28 cellular contexts compared by ENCODE assay signal in genomic region chr4:99783940-99784339, GRCh38. TPM values are rescaled to one million over a fixed set of nuclear protein-coding genes. Genes with fewer than 3 reads are reported as not detected.
"Had no signal": no experiment of that assay in that cellular context is flagged by ENCODE, and none has a peak within 500 bp of the region (broad histone marks: within the 10 kb centered on the region; RNA-seq: fewer than 3 reads in every experiment).

No MANE protein-coding gene starts in this region.

- DNase-seq: colonic mucosa; effector CD8-positive, alpha-beta T cell; endodermal cell; head of caudate nucleus; kidney; left cardiac atrium; left lung; naive thymus-derived CD8-positive, alpha-beta T cell; nephron progenitor cell; nucleus accumbens; psoas muscle; right cardiac atrium; sigmoid colon; stimulated activated CD4-positive, alpha-beta T cell treated with anti-CD3 and anti-CD28 coated beads, Interleukin-2, amount 100 ng/mL, for 24 hours; stimulated activated CD4-positive, alpha-beta T cell treated with anti-CD3 and anti-CD28 coated beads, Interleukin-4, amount 100 ng/mL, for 24 hours; stimulated activated naive CD4-positive, alpha-beta T cell treated with Interleukin-2 at 50 U/mL for 16 hours; stomach; thyroid gland; trophoblast cell had no signal

- H3K4me3 ChIP-seq: colonic mucosa, esophagus muscularis mucosa, left lung, psoas muscle, sigmoid colon, stomach, thyroid gland, vagina had no signal

- H3K27ac ChIP-seq: colonic mucosa, esophagus muscularis mucosa, left lung, psoas muscle, sigmoid colon, stomach, thyroid gland, vagina had no signal

- H3K4me1 Mint-ChIP-seq: endodermal cell; naive thymus-derived CD8-positive, alpha-beta T cell; nephron progenitor cell; stimulated activated effector memory CD8-positive, alpha-beta T cell treated with anti-CD3 and anti-CD28 coated beads, Interleukin-12 subunit alpha, Interleukin-12 subunit beta, amount 100 ng/mL, for 72 hours had no signal

- ATAC-seq: left cardiac atrium; left lung; naive thymus-derived CD8-positive, alpha-beta T cell; psoas muscle; right cardiac atrium; stimulated activated effector memory CD8-positive, alpha-beta T cell treated with anti-CD3 and anti-CD28 coated beads, Interleukin-12 subunit alpha, Interleukin-12 subunit beta, amount 100 ng/mL, for 72 hours had no signal

- FAIRE-seq: frontal cortex, kidney had no signal

- H3K36me3 Mint-ChIP-seq: naive thymus-derived CD8-positive, alpha-beta T cell; stimulated activated effector memory CD8-positive, alpha-beta T cell treated with anti-CD3 and anti-CD28 coated beads, Interleukin-12 subunit alpha, Interleukin-12 subunit beta, amount 100 ng/mL, for 72 hours had no signal

- H3K4me1 ChIP-seq: colonic mucosa, esophagus muscularis mucosa, left lung, psoas muscle, sigmoid colon, stomach, thyroid gland, vagina had no signal

- H3K4me3 Mint-ChIP-seq: dendritic cell treated with granulocyte-macrophage colony-stimulating factor and Interleukin-4, amounts not matched to agents 40 ng/mL and 50 ng/mL, for 4 days; endodermal cell; naive thymus-derived CD8-positive, alpha-beta T cell; nephron progenitor cell; stimulated activated effector memory CD8-positive, alpha-beta T cell treated with anti-CD3 and anti-CD28 coated beads, Interleukin-12 subunit alpha, Interleukin-12 subunit beta, amount 100 ng/mL, for 72 hours had no signal

- H3K36me3 ChIP-seq: colonic mucosa, esophagus muscularis mucosa, left lung, sigmoid colon, stomach, thyroid gland, vagina had no signal

- H3K9me3 Mint-ChIP-seq: dendritic cell treated with granulocyte-macrophage colony-stimulating factor and Interleukin-4, amounts not matched to agents 40 ng/mL and 50 ng/mL, for 4 days; stimulated activated effector memory CD8-positive, alpha-beta T cell treated with anti-CD3 and anti-CD28 coated beads, Interleukin-12 subunit alpha, Interleukin-12 subunit beta, amount 100 ng/mL, for 72 hours had no signal

- H3K27me3 ChIP-seq: colonic mucosa, esophagus muscularis mucosa, left lung, sigmoid colon, stomach, thyroid gland, vagina had no signal

- H3K27ac Mint-ChIP-seq: dendritic cell treated with granulocyte-macrophage colony-stimulating factor and Interleukin-4, amounts not matched to agents 40 ng/mL and 50 ng/mL, for 4 days; endodermal cell; naive thymus-derived CD8-positive, alpha-beta T cell; nephron progenitor cell; stimulated activated effector memory CD8-positive, alpha-beta T cell treated with anti-CD3 and anti-CD28 coated beads, Interleukin-12 subunit alpha, Interleukin-12 subunit beta, amount 100 ng/mL, for 72 hours had no signal

- H3K9me3 ChIP-seq: colonic mucosa, left lung, psoas muscle, stomach, thyroid gland, vagina had no signal

RNA-seq across cellular contexts. Expression of gene DAPP1, which starts 32.7 kb away (rescaled TPM):
- total RNA-seq: endodermal cell, fibroblast of lung, lung microvascular endothelial cell, myocyte, osteocyte had no signal
- polyA plus RNA-seq: fibroblast of lung had no signal
